Comparison of ENCODE assay signal across 19 cellular contexts in the genomic region with DNA sequence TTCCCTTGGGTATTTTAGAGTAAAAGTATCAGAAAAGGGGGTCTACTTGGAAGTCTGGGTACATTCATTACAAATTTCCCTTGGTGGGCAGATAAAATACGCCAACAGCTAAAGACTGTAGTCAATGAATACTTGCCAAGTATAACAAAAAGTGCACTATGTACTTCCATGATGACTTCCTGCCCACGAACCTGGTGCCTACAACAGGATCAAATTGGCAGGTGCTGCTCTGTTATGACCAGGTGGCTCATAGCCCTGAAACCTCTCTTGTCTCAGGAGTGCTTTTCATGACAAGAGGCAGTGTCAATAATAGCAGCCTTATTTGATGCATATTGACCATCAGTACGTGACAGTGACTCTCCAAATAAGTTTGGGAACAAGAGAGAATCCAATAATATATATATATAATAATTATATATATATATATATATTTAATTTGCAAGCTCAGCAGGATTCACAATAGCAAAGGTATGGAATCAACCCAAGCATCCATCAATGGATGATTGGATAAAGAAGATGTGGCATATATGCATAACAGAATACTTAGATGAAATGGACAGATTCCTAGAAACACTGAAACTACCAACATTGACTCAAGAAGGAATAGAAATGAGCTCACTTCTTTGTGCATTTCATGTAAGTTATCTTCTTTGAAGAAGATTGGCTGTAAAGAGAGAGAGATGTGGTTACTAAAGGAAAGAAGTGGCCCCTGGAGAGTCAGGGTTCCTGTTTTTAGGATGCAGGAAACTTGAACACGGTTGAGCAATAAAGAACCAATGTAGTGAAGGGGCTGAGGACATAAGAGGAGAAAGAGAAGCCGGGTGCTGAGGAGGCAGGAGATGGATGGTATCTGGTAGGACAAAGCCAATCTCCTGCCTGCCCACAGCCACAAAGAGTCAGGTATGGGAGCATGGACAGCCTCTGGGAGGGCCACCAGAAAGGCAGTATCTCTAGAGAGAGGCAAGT. TPM values are rescaled to one million over a fixed set of nuclear protein-coding genes. Genes with fewer than 3 reads are reported as not detected.
DNase-seq lines count a peak whose midpoint lies in the region; ATAC-seq and FAIRE-seq lines count a peak whose summit lies in the region.
"Had no signal": no experiment of that assay in that cellular context is flagged by ENCODE, and none has a peak within 500 bp of the region (broad histone marks: within the 10 kb centered on the region; RNA-seq: fewer than 3 reads in every experiment).

No MANE protein-coding gene starts in this region.

- no peaks in the 10 kb centered on the region for H3K4me1 Mint-ChIP-seq in activated T-cell treated with anti-CD3 and anti-CD28 coated beads, Interleukin-2, amount 50 U/mL, for 4 hours (ENCODE audit: low read depth)
- H3K4me1 Mint-ChIP-seq: activated naive CD8-positive, alpha-beta T cell treated with anti-CD3 and anti-CD28 coated beads for 36 hours; brain had no signal

- no peak for FAIRE-seq in urothelium cell line (lab: Jason Lieb, UNC)
- FAIRE-seq: D721Med had no signal

- peaks cover 13% of the 10 kb centered on the region for H3K27me3 Mint-ChIP-seq in activated T-cell treated with anti-CD3 and anti-CD28 coated beads, Interleukin-2, amount 50 U/mL, for 4 hours (ENCODE audit: low read depth)

- ATAC-seq in GM19035 (IDR thresholded peaks at IDR 0.05; ENCODE audit: unreplicated experiment): no peak
- ATAC-seq in activated T-cell treated with anti-CD3 and anti-CD28 coated beads, Interleukin-2, amount 50 U/mL, for 4 hours: no peak

- H3K36me3 Mint-ChIP-seq in activated T-cell treated with anti-CD3 and anti-CD28 coated beads, Interleukin-2, amount 50 U/mL, for 4 hours (ENCODE audit: insufficient read depth): no peaks in the 10 kb centered on the region
- H3K36me3 Mint-ChIP-seq: activated naive CD8-positive, alpha-beta T cell treated with anti-CD3 and anti-CD28 coated beads for 36 hours; brain had no signal

- no peak overlapping the region for H3K4me3 Mint-ChIP-seq in activated T-cell treated with anti-CD3 and anti-CD28 coated beads, Interleukin-2, amount 50 U/mL, for 4 hours
- H3K4me3 Mint-ChIP-seq: activated naive CD8-positive, alpha-beta T cell treated with anti-CD3 and anti-CD28 coated beads for 36 hours; brain had no signal

- H3K9me3 Mint-ChIP-seq in activated T-cell treated with anti-CD3 and anti-CD28 coated beads, Interleukin-2, amount 50 U/mL, for 4 hours: no peaks in the 10 kb centered on the region
- H3K9me3 Mint-ChIP-seq: activated naive CD8-positive, alpha-beta T cell treated with anti-CD3 and anti-CD28 coated beads for 36 hours; brain had no signal

- peak; percentile 75 for DNase-seq in DMS153 treated with DMSO at 0.1 percent for 48 hours (lab: John Stamatoyannopoulos, UW; ENCODE audit: unreplicated experiment)
- DNase-seq in MV-4-11 (lab: John Stamatoyannopoulos, UW): peak; percentile 78
- DNase-seq in NCI-H345 treated with DMSO at 0.1 percent for 48 hours (lab: John Stamatoyannopoulos, UW; ENCODE audit: unreplicated experiment): peak; percentile 50
- DNase-seq in UCSD-AML1 (lab: John Stamatoyannopoulos, UW; ENCODE audit: unreplicated experiment): peak; percentile 16
- DNase-seq in stimulated activated CD4-positive, alpha-beta T cell treated with anti-CD3 and anti-CD28 coated beads, Interleukin-4, amount 100 ng/mL, for 1 hour: no peak
- no peak for DNase-seq in activated T-cell treated with anti-CD3 and anti-CD28 coated beads, Interleukin-2, amount 50 U/mL, for 4 hours
- DNase-seq in urothelium cell line (ENCODE audit: low spot score): no peak
- DNase-seq: activated CD4-positive, alpha-beta T cell treated with anti-CD3 and anti-CD28 coated beads, Interleukin-2, amount 50 U/mL, for 4 hours; activated naive CD8-positive, alpha-beta T cell treated with anti-CD3 and anti-CD28 coated beads for 36 hours; activated T-cell treated with anti-CD3 and anti-CD28 coated beads, Interleukin-2, amount 50 U/mL, for 48 hours; cortex of kidney; foreskin melanocyte; midbrain; NCI-H2227 treated with DMSO at 0.1 percent for 48 hours; SK-N-SH; testis had no signal

RNA-seq across cellular contexts. Expression of a gene that starts 52.0 kb away (rescaled TPM):
- total RNA-seq in activated T-cell treated with anti-CD3 and anti-CD28 coated beads, Interleukin-2, amount 50 U/mL, for 4 hours: 10 to 100 TPM; 34.5 to 35.9 (median 35.5) TPM

Comparison
In these comparisons a context has a peak if more than half of its experiments do, and no peak if none do; other contexts are left out.
1. DNase-seq: peak in DMS153 treated with DMSO at 0.1 percent for 48 hours (single experiment), MV-4-11 (single experiment), NCI-H345 treated with DMSO at 0.1 percent for 48 hours (single experiment) and UCSD-AML1 (single experiment); none in stimulated activated CD4-positive, alpha-beta T cell treated with anti-CD3 and anti-CD28 coated beads, Interleukin-4, amount 100 ng/mL, for 1 hour (single experiment), activated T-cell treated with anti-CD3 and anti-CD28 coated beads, Interleukin-2, amount 50 U/mL, for 4 hours (single experiment) and urothelium cell line (single experiment).